ENCODE assay signal across 32 cellular contexts in genomic region chr15:42285042-42285441, GRCh38. TPM values are rescaled to one million over a fixed set of nuclear protein-coding genes. Genes with fewer than 3 reads are reported as not detected.
DNase-seq lines count a peak whose midpoint lies in the region; ATAC-seq, FAIRE-seq and TF ChIP-seq lines count a peak whose summit lies in the region.
"Had no signal": no experiment of that assay in that cellular context is flagged by ENCODE, and none has a peak within 500 bp of the region (broad histone marks: within the 10 kb centered on the region; RNA-seq: fewer than 3 reads in every experiment).

No MANE protein-coding gene starts in this region.

- no peak overlapping the region for H3K4me2 ChIP-seq in IMR-90 (ENCODE audit: low read depth, low read length)
- no peak overlapping the region for H3K4me2 ChIP-seq in HepG2 (ENCODE audit: low read depth, low read length)
- H3K4me2 ChIP-seq: neural progenitor cell, PC-9 had no signal

- TF ChIP-seq RAD21 in IMR-90 (IDR thresholded peaks at IDR 0.05; ENCODE audit: low read length) = no peak
- no peak for TF ChIP-seq RAD21 in HepG2 (CRISPR knock-in tag; IDR thresholded peaks at IDR 0.05)

- in situ Hi-C loops in IMR-90 (cut with MboI; ENCODE audit: low sequenced_read_pairs) = no loop called here
- in situ Hi-C loops in HepG2 (cut with HindIII; ENCODE audit: extremely low pct_ligation_motif_present, low pct_unique_long_range_greater_than_20kb) = no loop called here

- H3K9ac ChIP-seq in IMR-90 (ENCODE audit: low read depth, low read length) (no peak overlapping the region), HepG2 (ENCODE audit: insufficient read depth, low read depth, low read length) (no peak overlapping the region)
- H3K9ac ChIP-seq: neural progenitor cell had no signal

- BruUV-seq in IMR-90 (replicated peaks; lab: Mats Ljungman, UMichigan) = no TSS peak
- no TSS peak for BruUV-seq in HepG2 (replicated peaks; lab: Mats Ljungman, UMichigan)

- H3K27me3 ChIP-seq in ACC112 (ENCODE audit: insufficient read depth, low read length) (no peaks in the 10 kb centered on the region), IMR-90 (ENCODE audit: control insufficient read depth, insufficient read depth, low read length) (no peaks in the 10 kb centered on the region), HepG2 (ENCODE audit: control insufficient read depth in 1 of 2, insufficient read depth in 2 of 2, low read length in 2 of 2) (no peaks in the 10 kb centered on the region)
- H3K27me3 ChIP-seq: BE2C, gastrocnemius medialis, neural progenitor cell had no signal

- peak overlapping the region; percentile 20; the same call in 1 of the 2 replicates for H3K27ac ChIP-seq in ACC112 (ENCODE audit: low read depth, low read length)
- 0 out of 2 replicates have a peak overlapping the region, but pooled peaks have one; percentile 25 for H3K27ac ChIP-seq in IMR-90 (ENCODE audit: insufficient read depth, low read length)
- peak overlapping the region; percentile 22 for H3K27ac ChIP-seq in HepG2 (ENCODE audit: extremely low read length, insufficient read depth, low read length)
- H3K27ac ChIP-seq: 22Rv1, gastrocnemius medialis, neural progenitor cell, PC-9, psoas muscle, skin epidermis had no signal

- H2BK15ac ChIP-seq in IMR-90 (ENCODE audit: low read depth, low read length) = no peak overlapping the region; the same call in 2 of the 3 replicates

- peaks cover 5% of the 10 kb centered on the region for H3K36me3 Mint-ChIP-seq in activated naive CD8-positive, alpha-beta T cell treated with anti-CD3 and anti-CD28 coated beads, Interleukin-2, amount 50 U/mL, for 24 hours (ENCODE audit: low read depth)

- no peak for TF ChIP-seq POLR2A in IMR-90 (IDR thresholded peaks at IDR 0.05; ENCODE audit: low read depth, low read length)
- TF ChIP-seq POLR2A in HepG2 (IDR thresholded peaks at IDR 0.05; ENCODE audit: insufficient read depth in 1 of 2, low read depth in 2 of 2, low read length in 2 of 2) = no peak

- peak overlapping the region; percentile 30; the same call in 1 of the 2 replicates for H2BK20ac ChIP-seq in IMR-90 (ENCODE audit: low read depth, low read length)

- CTCF ChIA-PET in IMR-90 (lab: Yijun Ruan, JAX) = no interaction called here
- CTCF ChIA-PET in HepG2 (lab: Yijun Ruan, JAX; ENCODE audit: low intra/inter-chr PET ratio, low total read pairs) = no interaction called here

- H3K56ac ChIP-seq in IMR-90 (ENCODE audit: extremely low read depth, insufficient read depth, low read length) = no peak overlapping the region; the same call in 1 of the 2 replicates

- H3K79me2 ChIP-seq in ACC112 (ENCODE audit: control insufficient read depth, insufficient read depth, low read length, unreplicated experiment) = no peaks in the 10 kb centered on the region
- H3K79me2 ChIP-seq in HepG2 (ENCODE audit: insufficient read depth, low read length) = no peaks in the 10 kb centered on the region

- no peak overlapping the region for H4K8ac ChIP-seq in IMR-90 (ENCODE audit: low read depth in 2 of 2, low read length in 2 of 2)

- dilution Hi-C loops in IMR-90 (cut with HindIII; ENCODE audit: low sequenced_read_pairs, unreplicated experiment) = no loop called here

- H3K79me1 ChIP-seq in IMR-90 (ENCODE audit: low read depth in 1 of 2, low read length in 2 of 2) = no peaks in the 10 kb centered on the region

- TF ChIP-seq CTCF in IMR-90 (conservative IDR thresholded peaks at IDR 0.05; ENCODE audit: low read depth, low read length) = no peak
- TF ChIP-seq CTCF in HepG2 (CRISPR knock-in tag; IDR thresholded peaks at IDR 0.05) = no peak

- intact Hi-C loops in IMR-90 (cut with micrococcal nuclease) (no loop called here), HepG2 (cut with micrococcal nuclease; ENCODE audit: unreplicated experiment) (no loop called here), left colon (cut with DNase I, micrococcal nuclease) (no loop called here)

- H2AK9ac ChIP-seq in IMR-90 (replicated peaks; ENCODE audit: low read depth, low read length, poor library complexity) = no peak overlapping the region

- H4K20me1 ChIP-seq in IMR-90 (ENCODE audit: insufficient read depth, low read length) (no peaks in the 10 kb centered on the region), HepG2 (ENCODE audit: insufficient read depth, low read length) (no peaks in the 10 kb centered on the region)

- H2AFZ ChIP-seq in ACC112 (ENCODE audit: low read length, unreplicated experiment) = no peak overlapping the region
- no peak overlapping the region for H2AFZ ChIP-seq in IMR-90 (replicated peaks; ENCODE audit: low read length, poor library complexity)
- no peak overlapping the region for H2AFZ ChIP-seq in HepG2 (ENCODE audit: low read length)
- H2AFZ ChIP-seq: neural progenitor cell, PC-9 had no signal

- H4K91ac ChIP-seq in IMR-90 (ENCODE audit: insufficient read depth, low read depth, low read length) = no peak overlapping the region

- POLR2A ChIA-PET in IMR-90 (lab: Charles Lee; ENCODE audit: unreplicated experiment) (no interaction called here), HepG2 (lab: Yijun Ruan, JAX) (interaction anchor here (0.9 kb wide), 1 partner anchor 12 kb away, joined by 5 read pairs; the partner anchor contains the start of genes GANC and TMEM87A)

- H4K5ac ChIP-seq in IMR-90 (ENCODE audit: low read depth, low read length) = peak overlapping the region; percentile 49; the same call in 1 of the 2 replicates

- DNase-seq in IMR-90 (no peak), SKM-1 (lab: John Stamatoyannopoulos, UW; ENCODE audit: unreplicated experiment) (peak; percentile 69), HepG2 (ENCODE audit: low spot score) (no peak), left colon (no peak)
- DNase-seq in activated naive CD8-positive, alpha-beta T cell treated with anti-CD3 and anti-CD28 coated beads, Interleukin-2, amount 50 U/mL, for 24 hours = no peak
- DNase-seq: activated CD4-positive, alpha-beta T cell treated with anti-CD3 and anti-CD28 coated beads for 48 hours; activated naive CD4-positive, alpha-beta T cell treated with anti-CD3 and anti-CD28 coated beads, Interleukin-2, amount 10 ng/mL, durations not matched to agents 7 days and 5 days; activated T-cell treated with anti-CD3 and anti-CD28 coated beads, Interleukin-2, amount 50 U/mL, for 48 hours; BE2C; Caco-2; DND-41; erythroblast; gastrocnemius medialis; H7; islet precursor cell; KG1; NCI-H1048; NCI-H187 treated with DMSO at 0.1 percent for 48 hours; NCI-H69; PC-9; psoas muscle; SHP77 treated with DMSO at 0.1 percent for 48 hours; stimulated activated CD4-positive, alpha-beta T cell treated with anti-CD3 and anti-CD28 coated beads, Interleukin-2, amount 100 ng/mL, for 24 hours had no signal

- H3K4me3 Mint-ChIP-seq in activated naive CD8-positive, alpha-beta T cell treated with anti-CD3 and anti-CD28 coated beads, Interleukin-2, amount 50 U/mL, for 24 hours = no peak overlapping the region
- H3K4me3 Mint-ChIP-seq: activated naive CD4-positive, alpha-beta T cell treated with anti-CD3 and anti-CD28 coated beads, Interleukin-2, amount 10 ng/mL, durations not matched to agents 7 days and 5 days; central memory CD8-positive, alpha-beta T cell; neural progenitor cell; stimulated activated effector memory CD8-positive, alpha-beta T cell treated with anti-CD3 and anti-CD28 coated beads, Interleukin-12 subunit alpha, Interleukin-12 subunit beta, amount 100 ng/mL, for 72 hours had no signal

- H2AK5ac ChIP-seq in IMR-90 (ENCODE audit: low read depth, low read length) = no peak overlapping the region

- peak overlapping the region; percentile 52 for H2BK5ac ChIP-seq in IMR-90 (ENCODE audit: low read depth, low read length, poor library complexity, severe bottlenecking)

- H3K36me3 ChIP-seq in ACC112 (ENCODE audit: insufficient read depth, low read length) = peaks cover 14% of the 10 kb centered on the region
- H3K36me3 ChIP-seq in IMR-90 (ENCODE audit: control insufficient read depth, insufficient read depth, low read length) = peaks cover 5% of the 10 kb centered on the region
- peaks cover 6 to 13% of the 10 kb centered on the region in 2 experiments; a peak in 1 of 5 replicates for H3K36me3 ChIP-seq in HepG2 (replicated peaks in 1 of 2; ENCODE audit: control insufficient read depth in 1 of 2, insufficient read depth in 2 of 2, low read length in 2 of 2)
- H3K36me3 ChIP-seq: BE2C, neural progenitor cell had no signal

- H3K9me3 ChIP-seq in IMR-90 (ENCODE audit: control insufficient read depth, insufficient read depth, low read length) (no peaks in the 10 kb centered on the region), HepG2 (ENCODE audit: low read length) (no peaks in the 10 kb centered on the region)
- H3K9me3 ChIP-seq: BE2C, Caco-2, gastrocnemius medialis, psoas muscle had no signal

- H3K23ac ChIP-seq in IMR-90 (ENCODE audit: low read depth, low read length) = no peak overlapping the region

- peak overlapping the region; percentile 42; the same call in 1 of the 2 replicates for H3K18ac ChIP-seq in IMR-90 (ENCODE audit: low read depth, low read length)

- peaks cover 2% of the 10 kb centered on the region for H3K4me1 Mint-ChIP-seq in activated naive CD8-positive, alpha-beta T cell treated with anti-CD3 and anti-CD28 coated beads, Interleukin-2, amount 50 U/mL, for 24 hours
- H3K4me1 Mint-ChIP-seq: activated naive CD4-positive, alpha-beta T cell treated with anti-CD3 and anti-CD28 coated beads, Interleukin-2, amount 10 ng/mL, durations not matched to agents 7 days and 5 days; central memory CD8-positive, alpha-beta T cell; neural progenitor cell; stimulated activated effector memory CD8-positive, alpha-beta T cell treated with anti-CD3 and anti-CD28 coated beads, Interleukin-12 subunit alpha, Interleukin-12 subunit beta, amount 100 ng/mL, for 72 hours had no signal

- no CpG with 5 or more reads among the region's 1 CpG for WGBS in IMR-90 (ENCODE audit: extremely low coverage in 2 of 2, insufficient read length in 1 of 2), 2 experiments
- WGBS in HepG2 (ENCODE audit: low lambda C conversion rate) = 94% methylated on average over 1 of the region's 1 CpG

- ATAC-seq in IMR-90 (ENCODE audit: low read depth) = no peak
- no peak for ATAC-seq in HepG2
- ATAC-seq in HG02884 (IDR thresholded peaks at IDR 0.05; ENCODE audit: unreplicated experiment) = no peak
- no peak for ATAC-seq in activated naive CD8-positive, alpha-beta T cell treated with anti-CD3 and anti-CD28 coated beads, Interleukin-2, amount 50 U/mL, for 24 hours
- ATAC-seq in GM19397 (IDR thresholded peaks at IDR 0.05; ENCODE audit: unreplicated experiment) = no peak
- no peak for ATAC-seq in left colon
- ATAC-seq: gastrocnemius medialis; psoas muscle; stimulated activated effector memory CD8-positive, alpha-beta T cell treated with anti-CD3 and anti-CD28 coated beads, Interleukin-12 subunit alpha, Interleukin-12 subunit beta, amount 100 ng/mL, for 72 hours had no signal

- no peak overlapping the region for H3K27ac Mint-ChIP-seq in activated naive CD8-positive, alpha-beta T cell treated with anti-CD3 and anti-CD28 coated beads, Interleukin-2, amount 50 U/mL, for 24 hours
- H3K27ac Mint-ChIP-seq: activated naive CD4-positive, alpha-beta T cell treated with anti-CD3 and anti-CD28 coated beads, Interleukin-2, amount 10 ng/mL, durations not matched to agents 7 days and 5 days; neural progenitor cell; stimulated activated effector memory CD8-positive, alpha-beta T cell treated with anti-CD3 and anti-CD28 coated beads, Interleukin-12 subunit alpha, Interleukin-12 subunit beta, amount 100 ng/mL, for 72 hours had no signal

- no peaks in the 10 kb centered on the region for H3K9me3 Mint-ChIP-seq in activated naive CD8-positive, alpha-beta T cell treated with anti-CD3 and anti-CD28 coated beads, Interleukin-2, amount 50 U/mL, for 24 hours
- H3K9me3 Mint-ChIP-seq: activated naive CD4-positive, alpha-beta T cell treated with anti-CD3 and anti-CD28 coated beads, Interleukin-2, amount 10 ng/mL, durations not matched to agents 7 days and 5 days; central memory CD8-positive, alpha-beta T cell; neural progenitor cell; stimulated activated effector memory CD8-positive, alpha-beta T cell treated with anti-CD3 and anti-CD28 coated beads, Interleukin-12 subunit alpha, Interleukin-12 subunit beta, amount 100 ng/mL, for 72 hours had no signal

- H3K4ac ChIP-seq in IMR-90 (ENCODE audit: low read depth, low read length) = peak overlapping the region; percentile 44; the same call in 1 of the 2 replicates

- no peak overlapping the region for H3K14ac ChIP-seq in IMR-90 (replicated peaks; ENCODE audit: low read depth, low read length)

- TF ChIP-seq EP300 in HepG2 (IDR thresholded peaks at IDR 0.05; ENCODE audit: low read depth in 2 of 2, low read length in 2 of 2) (no peak), HepG2 (CRISPR knock-in tag; IDR thresholded peaks at IDR 0.05; ENCODE audit: borderline replicate concordance) (no peak)

- FAIRE-seq in HepG2 (lab: Jason Lieb, UNC) = no peak
- FAIRE-seq: astrocyte had no signal

- H2BK120ac ChIP-seq in IMR-90 (ENCODE audit: low read depth, low read length) = no peak overlapping the region; the same call in 1 of the 2 replicates

- H3K4me1 ChIP-seq in ACC112 (ENCODE audit: control insufficient read depth, insufficient read depth, low read length, unreplicated experiment) (peaks cover 25% of the 10 kb centered on the region), IMR-90 (ENCODE audit: control insufficient read depth, insufficient read depth, low read length) (peaks cover 3% of the 10 kb centered on the region; the same call in 1 of the 2 replicates), HepG2 (ENCODE audit: insufficient read depth, low read length) (peaks cover 33% of the 10 kb centered on the region)
- H3K4me1 ChIP-seq: BE2C, neural progenitor cell had no signal

- H3K4me3 ChIP-seq in ACC112 (ENCODE audit: low read depth, low read length) (no peak overlapping the region), IMR-90 (ENCODE audit: insufficient read depth, low read depth, low read length) (no peak overlapping the region), HepG2 (replicated peaks in 1 of 3; ENCODE audit: insufficient read depth in 1 of 3, low read depth in 2 of 3, low read length in 3 of 3) (no peak overlapping the region)
- H3K4me3 ChIP-seq: gastrocnemius medialis, neural progenitor cell, PC-9, psoas muscle, skin epidermis had no signal

- H3K9me1 ChIP-seq in IMR-90 (ENCODE audit: insufficient read depth, low read length) = peaks cover 10% of the 10 kb centered on the region

- no peaks in the 10 kb centered on the region for H3K27me3 Mint-ChIP-seq in activated naive CD8-positive, alpha-beta T cell treated with anti-CD3 and anti-CD28 coated beads, Interleukin-2, amount 50 U/mL, for 24 hours
- H3K27me3 Mint-ChIP-seq: activated naive CD4-positive, alpha-beta T cell treated with anti-CD3 and anti-CD28 coated beads, Interleukin-2, amount 10 ng/mL, durations not matched to agents 7 days and 5 days; central memory CD8-positive, alpha-beta T cell had no signal

RNA-seq across cellular contexts. Expression of gene TMEM87A, which starts 11.8 kb away (rescaled TPM):
- total RNA-seq in IMR-90 (2012; rRNA removed) = 45.3 and 67.2 TPM in 2 replicates
- 15.3 and 16.6 TPM in 2 replicates for polyA plus RNA-seq in IMR-90 (2012; rRNA removed)
- 3.0 and 4.6 TPM in 2 replicates for polyA plus RNA-seq in IMR-90 (2012; cell fraction: cytosol; rRNA removed)
- polyA plus RNA-seq in IMR-90 (2012; cell fraction: nucleus; rRNA removed; ENCODE audit: low replicate concordance) = 3.2 and 32.7 TPM in 2 replicates
- total RNA-seq in HepG2 (2016; rRNA removed; fragmentation: Illumina TruSeq; extraction: Trizol) = 22.8 and 42.8 TPM in 2 replicates
- total RNA-seq in HepG2 (2016; cell fraction: cytosol; rRNA removed; fragmentation: Illumina TruSeq; extraction: Trizol; ENCODE audit: low read depth) = 11.9 and 16.6 TPM in 2 replicates
- total RNA-seq in HepG2 (2016; cell fraction: insoluble cytoplasmic fraction; rRNA removed; fragmentation: Illumina TruSeq; extraction: Trizol) = 25.0 and 47.5 TPM in 2 replicates
- 12.6 and 12.9 TPM in 2 replicates for total RNA-seq in HepG2 (2016; cell fraction: membrane; rRNA removed; fragmentation: Illumina TruSeq; extraction: Trizol)
- 48.3 and 62.3 TPM in 2 replicates for total RNA-seq in HepG2 (2016; cell fraction: nucleus; rRNA removed; fragmentation: Illumina TruSeq; extraction: Trizol)
- 14.3 and 20.2 TPM in 2 replicates for polyA plus RNA-seq in HepG2 (2011; rRNA removed)
- polyA plus RNA-seq in HepG2 (2011; cell fraction: cytosol; rRNA removed) = 11.2 and 15.4 TPM in 2 replicates
- 12.5 and 13.5 TPM in 2 replicates for polyA plus RNA-seq in HepG2 (2011; cell fraction: nucleus; rRNA removed)
- 22.1 and 23.3 TPM in 2 replicates for polyA plus RNA-seq in HepG2 (2012)
- 2.2 and 2.5 TPM in 2 replicates for polyA plus RNA-seq in HepG2 (2016; cell fraction: cytosol; fragmentation: Illumina TruSeq; extraction: Trizol; ENCODE audit: low read depth)
- 15.5 and 18.1 TPM in 2 replicates for polyA plus RNA-seq in HepG2 (2016; cell fraction: insoluble cytoplasmic fraction; fragmentation: Illumina TruSeq; extraction: Trizol; ENCODE audit: low read depth)
- polyA plus RNA-seq in HepG2 (2016; cell fraction: membrane; fragmentation: Illumina TruSeq; extraction: Trizol; ENCODE audit: low read depth) = 5.0 and 5.3 TPM in 2 replicates
- 59.5 and 62.1 TPM in 2 replicates for polyA plus RNA-seq in HepG2 (2016; cell fraction: nucleus; fragmentation: Illumina TruSeq; extraction: Trizol; ENCODE audit: insufficient read depth, low read depth)
- polyA minus RNA-seq in HepG2 (2011; rRNA and poly(A)+ RNA removed; ENCODE audit: low replicate concordance) = 45.9 and 59.8 TPM in 2 replicates
- polyA minus RNA-seq in HepG2 (2011; cell fraction: cytosol; rRNA and poly(A)+ RNA removed) = 28.0 and 29.7 TPM in 2 replicates
- polyA minus RNA-seq in HepG2 (2011; cell fraction: nucleus; rRNA and poly(A)+ RNA removed) = 63.4 and 64.1 TPM in 2 replicates
- total RNA-seq in left colon = 100 to 1,000 TPM in 1 of 2 donors, 10 to 100 TPM in 1; 82.8 to 104 TPM

RNA-seq across cellular contexts. Expression of gene GANC, which starts 12.0 kb away (rescaled TPM):
- 16.7 and 19.2 TPM in 2 replicates for total RNA-seq in IMR-90 (2012; rRNA removed)
- polyA plus RNA-seq in IMR-90 (2012; rRNA removed) = 6.7 and 7.1 TPM in 2 replicates
- 1.9 and 2.1 TPM in 2 replicates for polyA plus RNA-seq in IMR-90 (2012; cell fraction: cytosol; rRNA removed)
- polyA plus RNA-seq in IMR-90 (2012; cell fraction: nucleus; rRNA removed; ENCODE audit: low replicate concordance) = 5.7 and 18.4 TPM in 2 replicates
- 21.0 and 25.8 TPM in 2 replicates for total RNA-seq in HepG2 (2016; rRNA removed; fragmentation: Illumina TruSeq; extraction: Trizol)
- total RNA-seq in HepG2 (2016; cell fraction: cytosol; rRNA removed; fragmentation: Illumina TruSeq; extraction: Trizol; ENCODE audit: low read depth) = 9.8 TPM in 2 replicates
- 19.0 and 27.6 TPM in 2 replicates for total RNA-seq in HepG2 (2016; cell fraction: insoluble cytoplasmic fraction; rRNA removed; fragmentation: Illumina TruSeq; extraction: Trizol)
- total RNA-seq in HepG2 (2016; cell fraction: membrane; rRNA removed; fragmentation: Illumina TruSeq; extraction: Trizol) = 14.0 and 14.8 TPM in 2 replicates
- 19.9 and 25.0 TPM in 2 replicates for total RNA-seq in HepG2 (2016; cell fraction: nucleus; rRNA removed; fragmentation: Illumina TruSeq; extraction: Trizol)
- polyA plus RNA-seq in HepG2 (2011; rRNA removed) = 15.5 and 17.0 TPM in 2 replicates
- 7.5 and 9.8 TPM in 2 replicates for polyA plus RNA-seq in HepG2 (2011; cell fraction: cytosol; rRNA removed)
- 22.7 and 23.2 TPM in 2 replicates for polyA plus RNA-seq in HepG2 (2011; cell fraction: nucleus; rRNA removed)
- 13.7 and 17.9 TPM in 2 replicates for polyA plus RNA-seq in HepG2 (2012)
- polyA plus RNA-seq in HepG2 (2016; cell fraction: cytosol; fragmentation: Illumina TruSeq; extraction: Trizol; ENCODE audit: low read depth) = 3.0 and 4.0 TPM in 2 replicates
- polyA plus RNA-seq in HepG2 (2016; cell fraction: insoluble cytoplasmic fraction; fragmentation: Illumina TruSeq; extraction: Trizol; ENCODE audit: low read depth) = 18.6 and 21.0 TPM in 2 replicates
- 8.0 and 9.1 TPM in 2 replicates for polyA plus RNA-seq in HepG2 (2016; cell fraction: membrane; fragmentation: Illumina TruSeq; extraction: Trizol; ENCODE audit: low read depth)
- 22.3 and 28.4 TPM in 2 replicates for polyA plus RNA-seq in HepG2 (2016; cell fraction: nucleus; fragmentation: Illumina TruSeq; extraction: Trizol; ENCODE audit: insufficient read depth, low read depth)
- 15.5 and 19.2 TPM in 2 replicates for polyA minus RNA-seq in HepG2 (2011; rRNA and poly(A)+ RNA removed; ENCODE audit: low replicate concordance)
- 6.4 and 7.0 TPM in 2 replicates for polyA minus RNA-seq in HepG2 (2011; cell fraction: cytosol; rRNA and poly(A)+ RNA removed)
- polyA minus RNA-seq in HepG2 (2011; cell fraction: nucleus; rRNA and poly(A)+ RNA removed) = 31.2 and 34.4 TPM in 2 replicates
- 10 to 100 TPM; 49.8 to 53.4 TPM for total RNA-seq in left colon
